Comparison of ENCODE assay signal across 19 cellular contexts in the genomic region with DNA sequence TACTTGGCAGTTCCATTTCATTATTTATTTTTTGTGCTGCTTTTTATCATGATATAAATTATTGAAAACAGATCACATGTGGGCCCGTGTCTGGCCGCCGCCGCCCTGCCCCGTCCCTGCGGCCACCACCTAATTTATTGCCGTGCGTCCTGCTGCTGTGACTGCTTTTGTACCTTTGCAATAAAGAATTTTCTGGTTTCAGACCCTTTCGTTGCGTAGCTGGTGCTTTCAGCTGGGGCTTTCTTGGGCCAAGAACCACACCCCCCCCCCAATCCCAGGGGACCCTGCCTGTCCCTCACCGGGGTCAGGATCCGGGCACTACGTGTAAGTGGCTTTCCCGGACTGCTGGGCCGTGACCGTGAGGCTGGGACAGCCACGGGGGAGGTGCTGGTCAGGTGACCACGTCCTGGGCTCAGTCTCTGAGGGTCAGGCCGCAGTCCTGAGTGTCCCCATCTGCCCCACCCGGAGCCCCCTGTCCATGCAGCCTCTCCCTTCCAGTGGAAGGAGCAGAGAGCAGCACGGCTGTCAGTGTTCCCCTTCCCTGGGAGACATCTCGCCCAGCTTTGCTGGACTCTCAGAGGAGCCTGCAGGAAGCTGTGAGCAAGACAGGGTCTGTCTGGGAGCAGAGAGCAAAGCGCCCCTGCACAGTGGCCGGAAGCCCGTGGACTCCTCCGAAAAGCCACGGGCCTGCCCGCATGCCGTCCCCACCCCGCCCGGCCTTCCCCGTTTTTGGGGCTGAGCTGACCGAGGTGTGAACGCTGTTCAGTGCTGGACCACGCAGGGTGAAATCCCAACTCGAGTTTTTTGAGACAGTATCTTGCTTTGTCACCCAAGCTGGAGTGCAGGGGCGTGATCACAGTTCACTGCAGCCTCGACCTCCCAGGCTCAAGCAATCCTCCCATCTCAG. TPM values are rescaled to one million over a fixed set of nuclear protein-coding genes. Genes with fewer than 3 reads are reported as not detected.
DNase-seq lines count a peak whose midpoint lies in the region; ATAC-seq and TF ChIP-seq lines count a peak whose summit lies in the region.
"Had no signal": no experiment of that assay in that cellular context is flagged by ENCODE, and none has a peak within 500 bp of the region (broad histone marks: within the 10 kb centered on the region; RNA-seq: fewer than 3 reads in every experiment).

No MANE protein-coding gene starts in this region.

- H2AK5ac ChIP-seq in neuronal stem cell (ENCODE audit: low read depth, low read length) = peak overlapping the region; percentile 56

- peaks cover 10% of the 10 kb centered on the region for H3K79me1 ChIP-seq in neuronal stem cell (ENCODE audit: low read depth, low read length)

- H3K18ac ChIP-seq in neuronal stem cell (ENCODE audit: low read length) = peak overlapping the region; percentile 38

- H3K27ac ChIP-seq in BLaER1 treated with 17β-estradiol and CSF1 and Interleukin-3, amounts not matched to agents 10 nM and 100 nM = peak overlapping the region in 3 of 11 experiments; percentile 25 to 32 (median 32); a peak in 3 of 22 replicates
- H3K27ac ChIP-seq in neuronal stem cell (replicated peaks; ENCODE audit: low read length) = no peak overlapping the region

- H3K27ac Mint-ChIP-seq in Calu3 (ENCODE audit: unreplicated experiment) = peak overlapping the region; percentile 98
- peak overlapping the region; percentile 14 for H3K27ac Mint-ChIP-seq in dendritic cell treated with granulocyte-macrophage colony-stimulating factor and Interleukin-4, amounts not matched to agents 40 ng/mL and 50 ng/mL, for 4 days
- no peak overlapping the region for H3K27ac Mint-ChIP-seq in activated CD4-positive, alpha-beta T cell treated with anti-CD3 and anti-CD28 coated beads, Interleukin-2, amount 10 ng/mL, durations not matched to agents 24 days and 14 days
- H3K27ac Mint-ChIP-seq: activated CD4-positive, alpha-beta memory T cell treated with anti-CD3 and anti-CD28 coated beads for 36 hours; activated T-cell treated with anti-CD3 and anti-CD28 coated beads, Interleukin-2, amount 50 U/mL, for 72 hours had no signal

- CTCF ChIA-PET in Calu3 (lab: Charles Lee) = interaction anchor here (0.7 kb wide), 1 partner anchor 10 kb away, joined by 3 read pairs; no protein-coding TSS in a partner anchor

- peak overlapping the region in 10 of 11 experiments; percentile 33 to 86 (median 74); a peak in 20 of 22 replicates for H3K4me2 ChIP-seq in BLaER1 treated with 17β-estradiol and CSF1 and Interleukin-3, amounts not matched to agents 10 nM and 100 nM
- H3K4me2 ChIP-seq in neuronal stem cell (ENCODE audit: insufficient read depth, low read length, poor library complexity, severe bottlenecking) = no peak overlapping the region
- H3K4me2 ChIP-seq: smooth muscle cell had no signal

- H2BK15ac ChIP-seq in neuronal stem cell (ENCODE audit: low read length) = no peak overlapping the region

- no CpG with 5 or more reads among the region's 38 CpGs for WGBS in neuronal stem cell (ENCODE audit: extremely low coverage in 2 of 2, insufficient read length in 2 of 2, insufficient replicate concordance in 1 of 2), 2 donors

- BruUV-seq in Calu3 (replicated peaks; lab: Mats Ljungman, UMichigan) = no TSS peak

- H3K9me3 ChIP-seq in BLaER1 treated with 17β-estradiol and CSF1 and Interleukin-3, amounts not matched to agents 10 nM and 100 nM (replicated peaks in 1 of 11) = no peaks in the 10 kb centered on the region
- no peaks in the 10 kb centered on the region for H3K9me3 ChIP-seq in neuronal stem cell (replicated peaks in 1 of 2; ENCODE audit: control insufficient read depth in 2 of 2, insufficient read depth in 1 of 2, low read depth in 1 of 2, low read length in 2 of 2)
- H3K9me3 ChIP-seq: body of pancreas had no signal

- H3K36me3 Mint-ChIP-seq in Calu3 (ENCODE audit: insufficient read depth, unreplicated experiment) = peaks cover 100% of the 10 kb centered on the region
- peaks cover 66% of the 10 kb centered on the region for H3K36me3 Mint-ChIP-seq in dendritic cell treated with granulocyte-macrophage colony-stimulating factor and Interleukin-4, amounts not matched to agents 40 ng/mL and 50 ng/mL, for 4 days (ENCODE audit: low read depth)
- H3K36me3 Mint-ChIP-seq in activated CD4-positive, alpha-beta T cell treated with anti-CD3 and anti-CD28 coated beads, Interleukin-2, amount 10 ng/mL, durations not matched to agents 24 days and 14 days (ENCODE audit: low read depth) = peaks cover 7% of the 10 kb centered on the region
- H3K36me3 Mint-ChIP-seq: activated naive CD4-positive, alpha-beta T cell treated with anti-CD3 and anti-CD28 coated beads, Interleukin-2, amount 50 U/mL, for 72 hours had no signal

- peaks cover 37 to 57% (median 54%) of the 10 kb centered on the region in 11 experiments for H3K36me3 ChIP-seq in BLaER1 treated with 17β-estradiol and CSF1 and Interleukin-3, amounts not matched to agents 10 nM and 100 nM
- peaks cover 0 to 6% of the 10 kb centered on the region in 2 donors for H3K36me3 ChIP-seq in neuronal stem cell (replicated peaks in 1 of 2; ENCODE audit: control insufficient read depth in 2 of 2, insufficient read depth in 2 of 2, low read length in 2 of 2)

- no peak for ATAC-seq in GM21515 (IDR thresholded peaks at IDR 0.05; ENCODE audit: unreplicated experiment)
- ATAC-seq: activated naive CD4-positive, alpha-beta T cell treated with anti-CD3 and anti-CD28 coated beads, Interleukin-2, amount 50 U/mL, for 72 hours; activated T-cell treated with anti-CD3 and anti-CD28 coated beads, Interleukin-2, amount 50 U/mL, for 72 hours; body of pancreas had no signal

- H3K27me3 Mint-ChIP-seq in Calu3 (ENCODE audit: unreplicated experiment) = no peaks in the 10 kb centered on the region
- no peaks in the 10 kb centered on the region for H3K27me3 Mint-ChIP-seq in dendritic cell treated with granulocyte-macrophage colony-stimulating factor and Interleukin-4, amounts not matched to agents 40 ng/mL and 50 ng/mL, for 4 days
- no peaks in the 10 kb centered on the region for H3K27me3 Mint-ChIP-seq in activated CD4-positive, alpha-beta T cell treated with anti-CD3 and anti-CD28 coated beads, Interleukin-2, amount 10 ng/mL, durations not matched to agents 24 days and 14 days
- H3K27me3 Mint-ChIP-seq: activated CD4-positive, alpha-beta memory T cell treated with anti-CD3 and anti-CD28 coated beads for 36 hours had no signal

- H3K9me3 Mint-ChIP-seq in Calu3 (ENCODE audit: low read depth, unreplicated experiment) = no peaks in the 10 kb centered on the region
- no peaks in the 10 kb centered on the region for H3K9me3 Mint-ChIP-seq in dendritic cell treated with granulocyte-macrophage colony-stimulating factor and Interleukin-4, amounts not matched to agents 40 ng/mL and 50 ng/mL, for 4 days
- no peaks in the 10 kb centered on the region for H3K9me3 Mint-ChIP-seq in activated CD4-positive, alpha-beta T cell treated with anti-CD3 and anti-CD28 coated beads, Interleukin-2, amount 10 ng/mL, durations not matched to agents 24 days and 14 days
- H3K9me3 Mint-ChIP-seq: activated CD4-positive, alpha-beta memory T cell treated with anti-CD3 and anti-CD28 coated beads for 36 hours; activated naive CD4-positive, alpha-beta T cell treated with anti-CD3 and anti-CD28 coated beads, Interleukin-2, amount 50 U/mL, for 72 hours; activated T-cell treated with anti-CD3 and anti-CD28 coated beads, Interleukin-2, amount 50 U/mL, for 72 hours had no signal

- H3K4me3 Mint-ChIP-seq in Calu3 (ENCODE audit: low read depth, unreplicated experiment) = peak overlapping the region; percentile 44
- H3K4me3 Mint-ChIP-seq in dendritic cell treated with granulocyte-macrophage colony-stimulating factor and Interleukin-4, amounts not matched to agents 40 ng/mL and 50 ng/mL, for 4 days = no peak overlapping the region
- H3K4me3 Mint-ChIP-seq in activated CD4-positive, alpha-beta T cell treated with anti-CD3 and anti-CD28 coated beads, Interleukin-2, amount 10 ng/mL, durations not matched to agents 24 days and 14 days = no peak overlapping the region
- H3K4me3 Mint-ChIP-seq: activated CD4-positive, alpha-beta memory T cell treated with anti-CD3 and anti-CD28 coated beads for 36 hours; activated T-cell treated with anti-CD3 and anti-CD28 coated beads, Interleukin-2, amount 50 U/mL, for 72 hours had no signal

- no peak overlapping the region for H4K91ac ChIP-seq in neuronal stem cell (ENCODE audit: low read depth, low read length, poor library complexity)

- peak overlapping the region in 6 of 11 experiments; percentile 2 to 56 (median 18); a peak in 5 of 22 replicates for H3K9ac ChIP-seq in BLaER1 treated with 17β-estradiol and CSF1 and Interleukin-3, amounts not matched to agents 10 nM and 100 nM
- H3K9ac ChIP-seq in neuronal stem cell (ENCODE audit: low read depth, low read length, poor library complexity) = no peak overlapping the region

- H3K4me3 ChIP-seq in BLaER1 treated with 17β-estradiol and CSF1 and Interleukin-3, amounts not matched to agents 10 nM and 100 nM = no peak overlapping the region
- no peak overlapping the region for H3K4me3 ChIP-seq in neuronal stem cell (ENCODE audit: low read length in 2 of 2)
- H3K4me3 ChIP-seq: body of pancreas, lung, smooth muscle cell had no signal

- no peak overlapping the region for H2BK120ac ChIP-seq in neuronal stem cell (ENCODE audit: low read depth, low read length)

- H2BK5ac ChIP-seq in neuronal stem cell (ENCODE audit: low read length) = no peak overlapping the region

- H3K4me1 ChIP-seq in BLaER1 treated with 17β-estradiol and CSF1 and Interleukin-3, amounts not matched to agents 10 nM and 100 nM = peaks cover 28 to 97% (median 89%) of the 10 kb centered on the region in 10 experiments
- H3K4me1 ChIP-seq in neuronal stem cell (ENCODE audit: control insufficient read depth in 2 of 2, insufficient read depth in 1 of 2, low read depth in 1 of 2, low read length in 2 of 2) = peaks cover 5 to 15% of the 10 kb centered on the region in 2 donors

- no peak overlapping the region for H3K23ac ChIP-seq in neuronal stem cell (ENCODE audit: low read depth, low read length, poor library complexity)

- DNase-seq in Calu3 (no peak), neuronal stem cell (ENCODE audit: low spot score) (no peak), dedifferentiated amniotic fluid mesenchymal stem cell (ENCODE audit: extremely low spot score) (no peak)
- no peak for DNase-seq in activated CD4-positive, alpha-beta T cell treated with anti-CD3 and anti-CD28 coated beads, Interleukin-2, amount 10 ng/mL, durations not matched to agents 24 days and 14 days
- DNase-seq: activated CD4-positive, alpha-beta memory T cell treated with anti-CD3 and anti-CD28 coated beads for 36 hours; activated T-cell treated with anti-CD3 and anti-CD28 coated beads, Interleukin-2, amount 50 U/mL, for 72 hours; dermis blood vessel endothelial cell; DMS 273 treated with DMSO at 0.1 percent for 48 hours; NCI-H1436; stimulated activated CD4-positive, alpha-beta T cell treated with anti-CD3 and anti-CD28 coated beads, Interleukin-4, amount 100 ng/mL, for 4 hours had no signal

- H3K27me3 ChIP-seq in BLaER1 treated with 17β-estradiol and CSF1 and Interleukin-3, amounts not matched to agents 10 nM and 100 nM = no peaks in the 10 kb centered on the region
- peaks cover 0 to under 1% (median 0%) of the 10 kb centered on the region in 3 experiments for H3K27me3 ChIP-seq in neuronal stem cell (ENCODE audit: control insufficient read depth in 3 of 3, insufficient read depth in 3 of 3, low read depth in 1 of 3, low read length in 3 of 3)
- H3K27me3 ChIP-seq: body of pancreas had no signal

- H3K4ac ChIP-seq in neuronal stem cell (ENCODE audit: low read length) = no peak overlapping the region

- H4K8ac ChIP-seq in neuronal stem cell (ENCODE audit: low read depth, low read length) = no peak overlapping the region

- H3K4me1 Mint-ChIP-seq in Calu3 (ENCODE audit: low read depth, unreplicated experiment) = peaks cover 24% of the 10 kb centered on the region
- H3K4me1 Mint-ChIP-seq in dendritic cell treated with granulocyte-macrophage colony-stimulating factor and Interleukin-4, amounts not matched to agents 40 ng/mL and 50 ng/mL, for 4 days (ENCODE audit: low read depth) = peaks cover 10% of the 10 kb centered on the region
- no peaks in the 10 kb centered on the region for H3K4me1 Mint-ChIP-seq in activated CD4-positive, alpha-beta T cell treated with anti-CD3 and anti-CD28 coated beads, Interleukin-2, amount 10 ng/mL, durations not matched to agents 24 days and 14 days

- TF ChIP-seq CTCF in Calu3 (IDR thresholded peaks at IDR 0.05; ENCODE audit: unreplicated experiment) = no peak

- no peak overlapping the region for H2AFZ ChIP-seq in neuronal stem cell (ENCODE audit: low read length)

- H4K20me1 ChIP-seq in BLaER1 treated with 17β-estradiol and CSF1 and Interleukin-3, amounts not matched to agents 10 nM and 100 nM = peaks cover 55 to 99% (median 72%) of the 10 kb centered on the region in 11 experiments

- H2BK12ac ChIP-seq in neuronal stem cell (ENCODE audit: low read length) = no peak overlapping the region

- no peak overlapping the region for H3K14ac ChIP-seq in neuronal stem cell (ENCODE audit: low read length)

- intact Hi-C loops in Calu3 (cut with micrococcal nuclease; ENCODE audit: unreplicated experiment) = no loop called here
- intact Hi-C loops in dendritic cell treated with granulocyte-macrophage colony-stimulating factor and Interleukin-4, amounts not matched to agents 40 ng/mL and 50 ng/mL, for 4 days (cut with micrococcal nuclease) = no loop called here
- intact Hi-C loops in activated CD4-positive, alpha-beta T cell treated with anti-CD3 and anti-CD28 coated beads, Interleukin-2, amount 10 ng/mL, durations not matched to agents 24 days and 14 days (cut with micrococcal nuclease) = no loop called here

RNA-seq across cellular contexts. Expression of a gene that starts 12.6 kb away (rescaled TPM):
- 105 and 113 TPM in 2 replicates for total RNA-seq in Calu3 (2022)
- polyA plus RNA-seq in neuronal stem cell (2013, experiment 1 of 2) = 4.4 TPM
- polyA plus RNA-seq in neuronal stem cell (2013, experiment 2 of 2) = 4.1 TPM
- total RNA-seq in activated CD4-positive, alpha-beta T cell treated with anti-CD3 and anti-CD28 coated beads, Interleukin-2, amount 10 ng/mL, durations not matched to agents 24 days and 14 days = 42.9 and 45.5 TPM in 2 replicates

RNA-seq across cellular contexts. Expression of a gene that starts 12.9 kb away (rescaled TPM):
- total RNA-seq in Calu3 (2022) = 61.9 and 75.8 TPM in 2 replicates
- 0.32 TPM for polyA plus RNA-seq in neuronal stem cell (2013, experiment 1 of 2)
- polyA plus RNA-seq in neuronal stem cell (2013, experiment 2 of 2) = 0.28 TPM
- not detected in 2 replicates for total RNA-seq in activated CD4-positive, alpha-beta T cell treated with anti-CD3 and anti-CD28 coated beads, Interleukin-2, amount 10 ng/mL, durations not matched to agents 24 days and 14 days
- total RNA-seq: activated CD4-positive, alpha-beta memory T cell treated with anti-CD3 and anti-CD28 coated beads for 36 hours; frontal cortex; T-helper 1 cell treated with Interleukin-12 subunit alpha and Interleukin-12 subunit beta and Interleukin-4 antibody, amounts not matched to agents 30 ng/mL and 1 ng/mL, for 36 hours had no signal

RNA-seq across cellular contexts. Expression of a gene that starts 26.7 kb away (rescaled TPM):
- total RNA-seq in Calu3 (2022) = 64.0 and 67.2 TPM in 2 replicates
- polyA plus RNA-seq in neuronal stem cell (2013, experiment 1 of 2) = 16.9 TPM
- polyA plus RNA-seq in neuronal stem cell (2013, experiment 2 of 2) = 15.7 TPM
- 58.0 and 58.5 TPM in 2 replicates for total RNA-seq in activated CD4-positive, alpha-beta T cell treated with anti-CD3 and anti-CD28 coated beads, Interleukin-2, amount 10 ng/mL, durations not matched to agents 24 days and 14 days

RNA-seq across cellular contexts. Expression of a gene that starts 38.9 kb away (rescaled TPM):
- 177 and 192 TPM in 2 replicates for total RNA-seq in Calu3 (2022)
- 25.3 TPM for polyA plus RNA-seq in neuronal stem cell (2013, experiment 1 of 2)
- 24.4 TPM for polyA plus RNA-seq in neuronal stem cell (2013, experiment 2 of 2)
- total RNA-seq in activated CD4-positive, alpha-beta T cell treated with anti-CD3 and anti-CD28 coated beads, Interleukin-2, amount 10 ng/mL, durations not matched to agents 24 days and 14 days = 89.5 and 94.3 TPM in 2 replicates

Comparison
In these comparisons a context has a peak if more than half of its experiments do, and no peak if none do; other contexts are left out.
1. RNA of a gene that starts 12.9 kb away (total RNA-seq): 61.9 to 75.8 TPM in Calu3; not detected in activated CD4-positive, alpha-beta T cell treated with anti-CD3 and anti-CD28 coated beads, Interleukin-2, amount 10 ng/mL, durations not matched to agents 24 days and 14 days; every median in the first group is over 10 times any median in the second.